In the genomic region with DNA sequence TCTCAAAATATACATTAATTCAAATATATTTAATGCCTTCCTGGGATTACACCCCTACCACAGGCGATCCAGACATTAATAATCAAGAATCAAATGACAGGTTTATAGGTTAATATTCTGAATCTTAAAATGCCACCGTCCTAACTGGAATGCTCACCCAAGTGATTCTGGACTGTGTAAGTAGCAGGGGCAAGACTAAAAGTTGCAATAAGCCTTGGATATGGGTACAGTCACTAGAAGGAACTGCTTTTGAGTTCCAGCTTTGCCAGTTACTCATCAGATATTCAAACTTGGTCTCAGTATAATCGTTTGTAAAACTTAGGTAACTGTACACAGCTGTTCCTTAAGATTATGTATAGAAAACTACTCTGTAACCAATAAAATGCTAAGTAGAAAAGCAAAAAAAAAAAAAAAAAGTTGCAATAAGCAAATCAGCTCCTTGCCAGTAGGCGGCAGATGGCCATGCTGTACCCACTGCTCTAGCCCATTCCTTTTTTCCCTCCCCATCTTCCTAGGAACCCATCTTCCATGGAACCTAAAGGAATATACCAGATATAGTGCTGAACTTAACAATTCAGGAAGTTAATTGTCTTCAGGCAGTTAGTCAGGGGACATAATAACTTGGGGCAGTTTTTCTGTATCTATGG, we compare ENCODE assay signal across 1 cellular context.
A peak's percentile ranks its signal among the peaks of the same experiment; 100 is the strongest.
TF ChIP-seq lines count a peak whose summit lies in the region.

No MANE protein-coding gene starts in this region.

TF ChIP-seq in K562, 482 proteins besides CTCF, POLR2A, EP300 and RAD21 (continued from another document and continues in another):
- TF ChIP-seq, protein P1, sequence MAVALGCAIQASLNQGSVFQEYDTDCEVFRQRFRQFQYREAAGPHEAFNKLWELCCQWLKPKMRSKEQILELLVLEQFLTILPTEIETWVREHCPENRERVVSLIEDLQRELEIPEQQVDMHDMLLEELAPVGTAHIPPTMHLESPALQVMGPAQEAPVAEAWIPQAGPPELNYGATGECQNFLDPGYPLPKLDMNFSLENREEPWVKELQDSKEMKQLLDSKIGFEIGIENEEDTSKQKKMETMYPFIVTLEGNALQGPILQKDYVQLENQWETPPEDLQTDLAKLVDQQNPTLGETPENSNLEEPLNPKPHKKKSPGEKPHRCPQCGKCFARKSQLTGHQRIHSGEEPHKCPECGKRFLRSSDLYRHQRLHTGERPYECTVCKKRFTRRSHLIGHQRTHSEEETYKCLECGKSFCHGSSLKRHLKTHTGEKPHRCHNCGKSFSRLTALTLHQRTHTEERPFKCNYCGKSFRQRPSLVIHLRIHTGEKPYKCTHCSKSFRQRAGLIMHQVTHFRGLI (CRISPR knock-in tag; IDR thresholded peaks at IDR 0.05): no peak
- TF ChIP-seq, protein P2, sequence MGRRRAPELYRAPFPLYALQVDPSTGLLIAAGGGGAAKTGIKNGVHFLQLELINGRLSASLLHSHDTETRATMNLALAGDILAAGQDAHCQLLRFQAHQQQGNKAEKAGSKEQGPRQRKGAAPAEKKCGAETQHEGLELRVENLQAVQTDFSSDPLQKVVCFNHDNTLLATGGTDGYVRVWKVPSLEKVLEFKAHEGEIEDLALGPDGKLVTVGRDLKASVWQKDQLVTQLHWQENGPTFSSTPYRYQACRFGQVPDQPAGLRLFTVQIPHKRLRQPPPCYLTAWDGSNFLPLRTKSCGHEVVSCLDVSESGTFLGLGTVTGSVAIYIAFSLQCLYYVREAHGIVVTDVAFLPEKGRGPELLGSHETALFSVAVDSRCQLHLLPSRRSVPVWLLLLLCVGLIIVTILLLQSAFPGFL (CRISPR knock-in tag; IDR thresholded peaks at IDR 0.05): no peak
- peak; percentile 18; the same call in 1 of the 2 replicates for TF ChIP-seq MYC (IDR thresholded peaks at IDR 0.05; ENCODE audit: low read depth, low read length)
- no peak for TF ChIP-seq MYC (CRISPR knock-in tag; IDR thresholded peaks at IDR 0.05; ENCODE audit: borderline replicate concordance, low read depth)
- TF ChIP-seq SAFB (IDR thresholded peaks at IDR 0.05; ENCODE audit: borderline replicate concordance, low read depth, low read length): no peak
- no peak for TF ChIP-seq ZNF347 (CRISPR knock-in tag; IDR thresholded peaks at IDR 0.05; ENCODE audit: low read depth)
- TF ChIP-seq, protein P3, sequence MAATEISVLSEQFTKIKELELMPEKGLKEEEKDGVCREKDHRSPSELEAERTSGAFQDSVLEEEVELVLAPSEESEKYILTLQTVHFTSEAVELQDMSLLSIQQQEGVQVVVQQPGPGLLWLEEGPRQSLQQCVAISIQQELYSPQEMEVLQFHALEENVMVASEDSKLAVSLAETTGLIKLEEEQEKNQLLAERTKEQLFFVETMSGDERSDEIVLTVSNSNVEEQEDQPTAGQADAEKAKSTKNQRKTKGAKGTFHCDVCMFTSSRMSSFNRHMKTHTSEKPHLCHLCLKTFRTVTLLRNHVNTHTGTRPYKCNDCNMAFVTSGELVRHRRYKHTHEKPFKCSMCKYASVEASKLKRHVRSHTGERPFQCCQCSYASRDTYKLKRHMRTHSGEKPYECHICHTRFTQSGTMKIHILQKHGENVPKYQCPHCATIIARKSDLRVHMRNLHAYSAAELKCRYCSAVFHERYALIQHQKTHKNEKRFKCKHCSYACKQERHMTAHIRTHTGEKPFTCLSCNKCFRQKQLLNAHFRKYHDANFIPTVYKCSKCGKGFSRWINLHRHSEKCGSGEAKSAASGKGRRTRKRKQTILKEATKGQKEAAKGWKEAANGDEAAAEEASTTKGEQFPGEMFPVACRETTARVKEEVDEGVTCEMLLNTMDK (IDR thresholded peaks at IDR 0.05; ENCODE audit: borderline replicate concordance, insufficient read depth, low read depth, low read length, poor library complexity, severe bottlenecking): no peak
- TF ChIP-seq RBM15 (IDR thresholded peaks at IDR 0.05; ENCODE audit: insufficient read depth, low read length): no peak
- TF ChIP-seq XRCC3 (IDR thresholded peaks at IDR 0.05): no peak
- TF ChIP-seq ETV1 (tag; conservative IDR thresholded peaks at IDR 0.05; ENCODE audit: low read depth): no peak
- TF ChIP-seq, protein P4, sequence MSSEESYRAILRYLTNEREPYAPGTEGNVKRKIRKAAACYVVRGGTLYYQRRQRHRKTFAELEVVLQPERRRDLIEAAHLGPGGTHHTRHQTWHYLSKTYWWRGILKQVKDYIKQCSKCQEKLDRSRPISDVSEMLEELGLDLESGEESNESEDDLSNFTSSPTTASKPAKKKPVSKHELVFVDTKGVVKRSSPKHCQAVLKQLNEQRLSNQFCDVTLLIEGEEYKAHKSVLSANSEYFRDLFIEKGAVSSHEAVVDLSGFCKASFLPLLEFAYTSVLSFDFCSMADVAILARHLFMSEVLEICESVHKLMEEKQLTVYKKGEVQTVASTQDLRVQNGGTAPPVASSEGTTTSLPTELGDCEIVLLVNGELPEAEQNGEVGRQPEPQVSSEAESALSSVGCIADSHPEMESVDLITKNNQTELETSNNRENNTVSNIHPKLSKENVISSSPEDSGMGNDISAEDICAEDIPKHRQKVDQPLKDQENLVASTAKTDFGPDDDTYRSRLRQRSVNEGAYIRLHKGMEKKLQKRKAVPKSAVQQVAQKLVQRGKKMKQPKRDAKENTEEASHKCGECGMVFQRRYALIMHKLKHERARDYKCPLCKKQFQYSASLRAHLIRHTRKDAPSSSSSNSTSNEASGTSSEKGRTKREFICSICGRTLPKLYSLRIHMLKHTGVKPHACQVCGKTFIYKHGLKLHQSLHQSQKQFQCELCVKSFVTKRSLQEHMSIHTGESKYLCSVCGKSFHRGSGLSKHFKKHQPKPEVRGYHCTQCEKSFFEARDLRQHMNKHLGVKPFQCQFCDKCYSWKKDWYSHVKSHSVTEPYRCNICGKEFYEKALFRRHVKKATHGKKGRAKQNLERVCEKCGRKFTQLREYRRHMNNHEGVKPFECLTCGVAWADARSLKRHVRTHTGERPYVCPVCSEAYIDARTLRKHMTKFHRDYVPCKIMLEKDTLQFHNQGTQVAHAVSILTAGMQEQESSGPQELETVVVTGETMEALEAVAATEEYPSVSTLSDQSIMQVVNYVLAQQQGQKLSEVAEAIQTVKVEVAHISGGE (CRISPR knock-in tag; IDR thresholded peaks at IDR 0.05): peak in 1 of 3 experiments; percentile 56; a peak in 1 of 6 replicates
- TF ChIP-seq DPF2 (IDR thresholded peaks at IDR 0.05): no peak
- no peak for TF ChIP-seq SOX6 (IDR thresholded peaks at IDR 0.05)
- 0 out of 2 replicates have a peak, but pooled peaks have one; percentile 61 for TF ChIP-seq GABPB1 (CRISPR knock-in tag; IDR thresholded peaks at IDR 0.05)
- TF ChIP-seq ZNF239 (CRISPR knock-in tag; IDR thresholded peaks at IDR 0.05): no peak
- TF ChIP-seq, protein P5, sequence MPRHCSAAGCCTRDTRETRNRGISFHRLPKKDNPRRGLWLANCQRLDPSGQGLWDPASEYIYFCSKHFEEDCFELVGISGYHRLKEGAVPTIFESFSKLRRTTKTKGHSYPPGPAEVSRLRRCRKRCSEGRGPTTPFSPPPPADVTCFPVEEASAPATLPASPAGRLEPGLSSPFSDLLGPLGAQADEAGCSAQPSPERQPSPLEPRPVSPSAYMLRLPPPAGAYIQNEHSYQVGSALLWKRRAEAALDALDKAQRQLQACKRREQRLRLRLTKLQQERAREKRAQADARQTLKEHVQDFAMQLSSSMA (CRISPR knock-in tag; IDR thresholded peaks at IDR 0.05): no peak
- TF ChIP-seq ZNF24 (IDR thresholded peaks at IDR 0.05): no peak
- TF ChIP-seq NUFIP1 (IDR thresholded peaks at IDR 0.05; ENCODE audit: partially characterized antibody): no peak
- TF ChIP-seq, protein P6, sequence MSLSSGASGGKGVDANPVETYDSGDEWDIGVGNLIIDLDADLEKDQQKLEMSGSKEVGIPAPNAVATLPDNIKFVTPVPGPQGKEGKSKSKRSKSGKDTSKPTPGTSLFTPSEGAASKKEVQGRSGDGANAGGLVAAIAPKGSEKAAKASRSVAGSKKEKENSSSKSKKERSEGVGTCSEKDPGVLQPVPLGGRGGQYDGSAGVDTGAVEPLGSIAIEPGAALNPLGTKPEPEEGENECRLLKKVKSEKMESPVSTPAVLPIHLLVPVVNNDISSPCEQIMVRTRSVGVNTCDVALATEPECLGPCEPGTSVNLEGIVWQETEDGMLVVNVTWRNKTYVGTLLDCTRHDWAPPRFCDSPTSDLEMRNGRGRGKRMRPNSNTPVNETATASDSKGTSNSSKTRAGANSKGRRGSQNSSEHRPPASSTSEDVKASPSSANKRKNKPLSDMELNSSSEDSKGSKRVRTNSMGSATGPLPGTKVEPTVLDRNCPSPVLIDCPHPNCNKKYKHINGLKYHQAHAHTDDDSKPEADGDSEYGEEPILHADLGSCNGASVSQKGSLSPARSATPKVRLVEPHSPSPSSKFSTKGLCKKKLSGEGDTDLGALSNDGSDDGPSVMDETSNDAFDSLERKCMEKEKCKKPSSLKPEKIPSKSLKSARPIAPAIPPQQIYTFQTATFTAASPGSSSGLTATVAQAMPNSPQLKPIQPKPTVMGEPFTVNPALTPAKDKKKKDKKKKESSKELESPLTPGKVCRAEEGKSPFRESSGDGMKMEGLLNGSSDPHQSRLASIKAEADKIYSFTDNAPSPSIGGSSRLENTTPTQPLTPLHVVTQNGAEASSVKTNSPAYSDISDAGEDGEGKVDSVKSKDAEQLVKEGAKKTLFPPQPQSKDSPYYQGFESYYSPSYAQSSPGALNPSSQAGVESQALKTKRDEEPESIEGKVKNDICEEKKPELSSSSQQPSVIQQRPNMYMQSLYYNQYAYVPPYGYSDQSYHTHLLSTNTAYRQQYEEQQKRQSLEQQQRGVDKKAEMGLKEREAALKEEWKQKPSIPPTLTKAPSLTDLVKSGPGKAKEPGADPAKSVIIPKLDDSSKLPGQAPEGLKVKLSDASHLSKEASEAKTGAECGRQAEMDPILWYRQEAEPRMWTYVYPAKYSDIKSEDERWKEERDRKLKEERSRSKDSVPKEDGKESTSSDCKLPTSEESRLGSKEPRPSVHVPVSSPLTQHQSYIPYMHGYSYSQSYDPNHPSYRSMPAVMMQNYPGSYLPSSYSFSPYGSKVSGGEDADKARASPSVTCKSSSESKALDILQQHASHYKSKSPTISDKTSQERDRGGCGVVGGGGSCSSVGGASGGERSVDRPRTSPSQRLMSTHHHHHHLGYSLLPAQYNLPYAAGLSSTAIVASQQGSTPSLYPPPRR (CRISPR knock-in tag; IDR thresholded peaks at IDR 0.05; ENCODE audit: borderline replicate concordance): no peak
- TF ChIP-seq, protein P7, sequence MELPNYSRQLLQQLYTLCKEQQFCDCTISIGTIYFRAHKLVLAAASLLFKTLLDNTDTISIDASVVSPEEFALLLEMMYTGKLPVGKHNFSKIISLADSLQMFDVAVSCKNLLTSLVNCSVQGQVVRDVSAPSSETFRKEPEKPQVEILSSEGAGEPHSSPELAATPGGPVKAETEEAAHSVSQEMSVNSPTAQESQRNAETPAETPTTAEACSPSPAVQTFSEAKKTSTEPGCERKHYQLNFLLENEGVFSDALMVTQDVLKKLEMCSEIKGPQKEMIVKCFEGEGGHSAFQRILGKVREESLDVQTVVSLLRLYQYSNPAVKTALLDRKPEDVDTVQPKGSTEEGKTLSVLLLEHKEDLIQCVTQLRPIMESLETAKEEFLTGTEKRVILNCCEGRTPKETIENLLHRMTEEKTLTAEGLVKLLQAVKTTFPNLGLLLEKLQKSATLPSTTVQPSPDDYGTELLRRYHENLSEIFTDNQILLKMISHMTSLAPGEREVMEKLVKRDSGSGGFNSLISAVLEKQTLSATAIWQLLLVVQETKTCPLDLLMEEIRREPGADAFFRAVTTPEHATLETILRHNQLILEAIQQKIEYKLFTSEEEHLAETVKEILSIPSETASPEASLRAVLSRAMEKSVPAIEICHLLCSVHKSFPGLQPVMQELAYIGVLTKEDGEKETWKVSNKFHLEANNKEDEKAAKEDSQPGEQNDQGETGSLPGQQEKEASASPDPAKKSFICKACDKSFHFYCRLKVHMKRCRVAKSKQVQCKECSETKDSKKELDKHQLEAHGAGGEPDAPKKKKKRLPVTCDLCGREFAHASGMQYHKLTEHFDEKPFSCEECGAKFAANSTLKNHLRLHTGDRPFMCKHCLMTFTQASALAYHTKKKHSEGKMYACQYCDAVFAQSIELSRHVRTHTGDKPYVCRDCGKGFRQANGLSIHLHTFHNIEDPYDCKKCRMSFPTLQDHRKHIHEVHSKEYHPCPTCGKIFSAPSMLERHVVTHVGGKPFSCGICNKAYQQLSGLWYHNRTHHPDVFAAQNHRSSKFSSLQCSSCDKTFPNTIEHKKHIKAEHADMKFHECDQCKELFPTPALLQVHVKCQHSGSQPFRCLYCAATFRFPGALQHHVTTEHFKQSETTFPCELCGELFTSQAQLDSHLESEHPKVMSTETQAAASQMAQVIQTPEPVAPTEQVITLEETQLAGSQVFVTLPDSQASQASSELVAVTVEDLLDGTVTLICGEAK (IDR thresholded peaks at IDR 0.05): peak; percentile 86
- TF ChIP-seq, protein P7 (CRISPR knock-in tag; IDR thresholded peaks at IDR 0.05): no peak
- 0 out of 4 replicates have a peak, but pooled peaks of 1 of the 2 experiments have one; percentile 12 for TF ChIP-seq SRF (CRISPR knock-in tag; IDR thresholded peaks at IDR 0.05)
